Comparison of ENCODE assay signal across 10 cellular contexts in the genomic region with DNA sequence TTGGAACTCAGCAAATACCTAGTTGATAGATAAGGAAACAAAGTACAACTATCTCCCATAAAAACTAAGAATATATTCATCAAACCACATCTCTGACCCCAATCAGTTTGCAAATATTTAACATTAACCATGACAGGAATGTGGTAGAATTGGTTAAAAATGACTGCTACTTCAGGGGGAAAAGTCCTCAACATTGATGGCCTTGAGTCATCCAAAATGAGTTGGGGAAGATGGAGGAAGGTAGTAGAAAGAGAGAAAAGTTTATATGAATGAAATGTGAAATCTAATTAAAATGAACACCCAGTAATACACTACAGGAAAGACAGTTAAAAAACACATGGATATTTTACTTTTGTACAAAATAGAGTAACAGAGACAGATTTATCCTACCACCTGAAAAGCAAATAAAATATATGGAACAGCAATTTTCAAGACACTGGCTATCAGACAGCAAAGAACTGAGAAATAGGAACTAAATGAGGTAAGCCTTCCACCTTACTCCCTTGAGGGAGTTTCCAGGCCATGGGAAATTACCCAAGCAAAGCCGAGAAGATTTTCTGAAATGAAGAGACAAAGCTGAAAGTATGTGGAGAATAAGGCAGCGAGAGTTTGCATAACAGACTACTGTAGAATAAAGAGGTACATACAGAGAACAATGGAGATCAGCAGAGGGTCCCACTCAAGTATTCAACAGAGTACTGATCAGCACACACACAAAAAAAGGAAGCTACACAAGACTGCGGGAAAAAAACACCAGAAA. TPM values are rescaled to one million over a fixed set of nuclear protein-coding genes. Genes with fewer than 3 reads are reported as not detected.
A peak's percentile ranks its signal among the peaks of the same experiment; 100 is the strongest.
DNase-seq lines count a peak whose midpoint lies in the region; ATAC-seq and TF ChIP-seq lines count a peak whose summit lies in the region.
"Had no signal": no experiment of that assay in that cellular context is flagged by ENCODE, and none has a peak within 500 bp of the region (broad histone marks: within the 10 kb centered on the region; RNA-seq: fewer than 3 reads in every experiment).

No MANE protein-coding gene starts in this region.

- peak; percentile 42 for ATAC-seq in activated CD8-positive, alpha-beta T cell treated with anti-CD3 and anti-CD28 coated beads for 36 hours
- ATAC-seq in activated CD8-positive, alpha-beta T cell treated with anti-CD3 and anti-CD28 coated beads, Interleukin-2, amount 10 ng/mL, durations not matched to agents 7 days and 5 days, result no peak
- ATAC-seq in GM21717 (IDR thresholded peaks at IDR 0.05; ENCODE audit: unreplicated experiment) (peak; percentile 85), HG03565 (IDR thresholded peaks at IDR 0.05; ENCODE audit: unreplicated experiment) (peak; percentile 54)
- peak in 1 of 2 donors; percentile 25 for ATAC-seq in naive thymus-derived CD8-positive, alpha-beta T cell

- TF ChIP-seq POLR2A in vagina (IDR thresholded peaks at IDR 0.05), result no peak

- no peak for TF ChIP-seq CTCF in activated CD8-positive, alpha-beta T cell treated with anti-CD3 and anti-CD28 coated beads for 36 hours (IDR thresholded peaks at IDR 0.05)
- TF ChIP-seq CTCF in brain microvascular endothelial cell (IDR thresholded peaks at IDR 0.05; ENCODE audit: low read depth, low read length, missing control alignments) (no peak), vagina (IDR thresholded peaks at IDR 0.05) (no peak)

- H3K27me3 Mint-ChIP-seq in activated CD8-positive, alpha-beta T cell treated with anti-CD3 and anti-CD28 coated beads for 36 hours, result no peaks in the 10 kb centered on the region
- H3K27me3 Mint-ChIP-seq in activated CD8-positive, alpha-beta T cell treated with anti-CD3 and anti-CD28 coated beads, Interleukin-2, amount 10 ng/mL, durations not matched to agents 7 days and 5 days (ENCODE audit: low read depth), result no peaks in the 10 kb centered on the region
- H3K27me3 Mint-ChIP-seq in naive thymus-derived CD8-positive, alpha-beta T cell, result no peaks in the 10 kb centered on the region

- CTCF ChIA-PET in activated CD8-positive, alpha-beta T cell treated with anti-CD3 and anti-CD28 coated beads for 36 hours (lab: Charles Lee), result no interaction called here
- CTCF ChIA-PET in activated CD8-positive, alpha-beta T cell treated with anti-CD3 and anti-CD28 coated beads, Interleukin-2, amount 10 ng/mL, durations not matched to agents 7 days and 5 days (lab: Charles Lee), result no interaction called here

- peak overlapping the region; percentile 80 for H3K27ac Mint-ChIP-seq in activated CD8-positive, alpha-beta T cell treated with anti-CD3 and anti-CD28 coated beads for 36 hours
- no peak overlapping the region for H3K27ac Mint-ChIP-seq in activated CD8-positive, alpha-beta T cell treated with anti-CD3 and anti-CD28 coated beads, Interleukin-2, amount 10 ng/mL, durations not matched to agents 7 days and 5 days
- peak overlapping the region in 7 of 10 donors; percentile 2 to 52 (median 33) for H3K27ac Mint-ChIP-seq in naive thymus-derived CD8-positive, alpha-beta T cell

- no peak for DNase-seq in activated CD8-positive, alpha-beta T cell treated with anti-CD3 and anti-CD28 coated beads for 36 hours
- DNase-seq in activated CD8-positive, alpha-beta T cell treated with anti-CD3 and anti-CD28 coated beads, Interleukin-2, amount 10 ng/mL, durations not matched to agents 7 days and 5 days, result no peak
- DNase-seq in naive thymus-derived CD8-positive, alpha-beta T cell, result no peak
- DNase-seq in NCI-H1436 treated with DMSO at 0.1 percent for 48 hours (lab: John Stamatoyannopoulos, UW), result no peak
- DNase-seq in brain microvascular endothelial cell, result no peak
- DNase-seq in vagina (ENCODE audit: extremely low spot score in 2 of 2), result no peak
- DNase-seq: KG1, NCI-H748 treated with DMSO at 0.1 percent for 48 hours had no signal

- POLR2A ChIA-PET in activated CD8-positive, alpha-beta T cell treated with anti-CD3 and anti-CD28 coated beads for 36 hours (lab: Charles Lee), result interaction anchor here (1.1 to 1.5 kb wide), 2 partner anchors 18 to 308 kb away, joined by 3 read pairs; a partner anchor contains a TSS
- POLR2A ChIA-PET in activated CD8-positive, alpha-beta T cell treated with anti-CD3 and anti-CD28 coated beads, Interleukin-2, amount 10 ng/mL, durations not matched to agents 7 days and 5 days (lab: Charles Lee), result no interaction called here
- POLR2A ChIA-PET in naive thymus-derived CD8-positive, alpha-beta T cell (lab: Charles Lee), result no interaction called here

- H3K36me3 Mint-ChIP-seq in activated CD8-positive, alpha-beta T cell treated with anti-CD3 and anti-CD28 coated beads for 36 hours (ENCODE audit: low read depth), result peaks cover 34% of the 10 kb centered on the region
- H3K36me3 Mint-ChIP-seq in activated CD8-positive, alpha-beta T cell treated with anti-CD3 and anti-CD28 coated beads, Interleukin-2, amount 10 ng/mL, durations not matched to agents 7 days and 5 days (ENCODE audit: low read depth), result peaks cover 66% of the 10 kb centered on the region
- H3K36me3 Mint-ChIP-seq in naive thymus-derived CD8-positive, alpha-beta T cell, result peaks cover 64 to 82% (median 68%) of the 10 kb centered on the region in 3 donors

- H3K36me3 ChIP-seq in brain microvascular endothelial cell (replicated peaks) (no peaks in the 10 kb centered on the region), vagina (no peaks in the 10 kb centered on the region)

- H3K9me3 Mint-ChIP-seq in activated CD8-positive, alpha-beta T cell treated with anti-CD3 and anti-CD28 coated beads for 36 hours, result peaks cover 11% of the 10 kb centered on the region
- H3K9me3 Mint-ChIP-seq in activated CD8-positive, alpha-beta T cell treated with anti-CD3 and anti-CD28 coated beads, Interleukin-2, amount 10 ng/mL, durations not matched to agents 7 days and 5 days (ENCODE audit: insufficient read depth), result peaks cover 50% of the 10 kb centered on the region
- H3K9me3 Mint-ChIP-seq in naive thymus-derived CD8-positive, alpha-beta T cell, result peaks cover 0 to 59% (median 18%) of the 10 kb centered on the region in 9 donors

- in situ Hi-C loops in brain microvascular endothelial cell (cut with HindIII; ENCODE audit: low pct_ligation_motif_present, low sequenced_read_pairs), result no loop called here

- H3K27me3 ChIP-seq in brain microvascular endothelial cell (replicated peaks) (no peaks in the 10 kb centered on the region), vagina (no peaks in the 10 kb centered on the region)

- intact Hi-C loops in activated CD8-positive, alpha-beta T cell treated with anti-CD3 and anti-CD28 coated beads for 36 hours (cut with micrococcal nuclease), result no loop called here
- intact Hi-C loops in vagina (cut with DNase I), result no loop called here

- H3K4me1 Mint-ChIP-seq in activated CD8-positive, alpha-beta T cell treated with anti-CD3 and anti-CD28 coated beads for 36 hours (ENCODE audit: low read depth), result peaks cover 59% of the 10 kb centered on the region
- peaks cover 7% of the 10 kb centered on the region for H3K4me1 Mint-ChIP-seq in activated CD8-positive, alpha-beta T cell treated with anti-CD3 and anti-CD28 coated beads, Interleukin-2, amount 10 ng/mL, durations not matched to agents 7 days and 5 days (ENCODE audit: low read depth)
- peaks cover 28 to 58% (median 53%) of the 10 kb centered on the region in 4 donors for H3K4me1 Mint-ChIP-seq in naive thymus-derived CD8-positive, alpha-beta T cell

- H3K27ac ChIP-seq in brain microvascular endothelial cell (no peak overlapping the region), vagina (no peak overlapping the region)

- H3K4me3 ChIP-seq in brain microvascular endothelial cell (ENCODE audit: low read depth, low read length) (no peak overlapping the region), vagina (no peak overlapping the region)

- no peaks in the 10 kb centered on the region for H3K4me1 ChIP-seq in vagina

- peak overlapping the region; percentile 7 for H3K4me3 Mint-ChIP-seq in activated CD8-positive, alpha-beta T cell treated with anti-CD3 and anti-CD28 coated beads for 36 hours
- H3K4me3 Mint-ChIP-seq in activated CD8-positive, alpha-beta T cell treated with anti-CD3 and anti-CD28 coated beads, Interleukin-2, amount 10 ng/mL, durations not matched to agents 7 days and 5 days, result no peak overlapping the region
- H3K4me3 Mint-ChIP-seq in naive thymus-derived CD8-positive, alpha-beta T cell, result peak overlapping the region in 3 of 10 donors; percentile 2 to 29 (median 21)

- H3K9me3 ChIP-seq in vagina, result no peaks in the 10 kb centered on the region

RNA-seq across cellular contexts. Expression of a gene that starts 49.6 kb away (rescaled TPM):
- total RNA-seq in activated CD8-positive, alpha-beta T cell treated with anti-CD3 and anti-CD28 coated beads for 36 hours, result 10 to 100 TPM; 28.5 to 32.5 TPM
- 100 to 1,000 TPM; 119 to 120 TPM for total RNA-seq in activated CD8-positive, alpha-beta T cell treated with anti-CD3 and anti-CD28 coated beads, Interleukin-2, amount 10 ng/mL, durations not matched to agents 7 days and 5 days
- total RNA-seq in naive thymus-derived CD8-positive, alpha-beta T cell, result 100 to 1,000 TPM; 298 to 309 TPM
- 100 to 1,000 TPM; 125 to 167 (median 160) TPM for polyA plus RNA-seq in naive thymus-derived CD8-positive, alpha-beta T cell
- total RNA-seq in vagina, result 50.3 TPM
